In the genomic region with DNA sequence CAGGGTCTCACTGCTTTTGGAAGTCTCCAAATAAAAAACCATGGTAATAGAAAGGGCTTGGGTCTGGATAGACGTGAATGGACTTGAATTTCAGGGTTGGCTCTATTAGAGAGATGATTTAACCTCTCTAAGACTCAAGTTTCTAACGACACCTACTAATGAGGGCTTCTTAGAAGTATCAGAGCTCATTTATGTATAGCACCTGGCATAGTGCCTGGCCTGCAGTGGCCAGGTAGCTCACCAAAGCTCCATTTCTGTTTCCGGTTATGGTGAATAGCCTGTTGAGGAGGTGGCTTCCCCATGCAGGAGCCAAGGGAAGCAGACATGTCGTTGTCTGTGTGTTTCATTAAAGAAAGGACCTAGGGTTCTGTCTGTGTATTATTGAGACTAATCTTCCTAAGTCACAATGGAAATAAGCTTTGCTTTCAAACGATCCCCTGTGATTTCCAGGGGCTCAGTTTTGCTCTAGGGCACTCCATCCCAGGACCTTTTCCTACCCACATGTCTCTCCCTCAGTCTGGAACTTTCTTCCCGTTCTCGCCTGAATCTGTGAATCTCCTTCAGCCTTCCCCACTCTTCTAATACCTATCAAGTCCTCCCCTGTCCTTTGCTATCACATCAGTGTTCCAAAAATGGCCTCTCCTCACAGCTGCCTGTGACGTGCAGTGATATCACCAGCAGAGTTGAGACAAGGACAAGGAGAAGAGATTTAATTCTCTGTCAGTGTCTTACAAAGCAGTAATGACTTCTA, we compare ENCODE assay signal across 1 cellular context.
TF ChIP-seq lines count a peak whose summit lies in the region.

No MANE protein-coding gene starts in this region.

TF ChIP-seq in GM12878, 131 proteins besides CTCF, POLR2A, EP300 and RAD21:
- TF ChIP-seq IKZF2 (IDR thresholded peaks at IDR 0.05): peak in 1 of 2 experiments; percentile 3; a peak in 1 of 4 replicates
- no peak for TF ChIP-seq ETV6 (conservative IDR thresholded peaks at IDR 0.05 in 1 of 2, IDR thresholded peaks at IDR 0.05 in 1 of 2; ENCODE audit: borderline replicate concordance in 1 of 2, low read depth in 1 of 2)
- TF ChIP-seq BCL11A (IDR thresholded peaks at IDR 0.05; ENCODE audit: low read depth, low read length): 0 out of 2 replicates have a peak, but pooled peaks have one; percentile 28
- TF ChIP-seq WRNIP1 (IDR thresholded peaks at IDR 0.05; ENCODE audit: borderline replicate concordance, low read depth, low read length): no peak
- no peak for TF ChIP-seq STAT3 (IDR thresholded peaks at IDR 0.05; ENCODE audit: low read depth, low read length)
- peak; percentile 2; the same call in 1 of the 2 replicates for TF ChIP-seq SMAD5 (IDR thresholded peaks at IDR 0.05; ENCODE audit: low read depth)
- peak; percentile 76 for TF ChIP-seq MTA2 (IDR thresholded peaks at IDR 0.05; ENCODE audit: low read depth)
- TF ChIP-seq MYC (IDR thresholded peaks at IDR 0.05; ENCODE audit: insufficient read depth, insufficient read length, insufficient replicate concordance, low read length, severe bottlenecking): no peak
- TF ChIP-seq SMC3 (IDR thresholded peaks at IDR 0.05; ENCODE audit: borderline replicate concordance, low read length): no peak
- TF ChIP-seq STAT1 (conservative IDR thresholded peaks at IDR 0.05): 0 out of 2 replicates have a peak, but pooled peaks have one; percentile 42
- peak; percentile 71 for TF ChIP-seq SMAD1 (IDR thresholded peaks at IDR 0.05; ENCODE audit: low read depth, partially characterized antibody)
- no peak for TF ChIP-seq IKZF1 (conservative IDR thresholded peaks at IDR 0.05)
- TF ChIP-seq CREB1 (IDR thresholded peaks at IDR 0.05; ENCODE audit: low read depth): no peak
- peak; percentile 26 for TF ChIP-seq NBN (IDR thresholded peaks at IDR 0.05)
- peak; percentile 81; the same call in 1 of the 2 replicates for TF ChIP-seq HDGF (IDR thresholded peaks at IDR 0.05)
- TF ChIP-seq ZNF217 (IDR thresholded peaks at IDR 0.05): no peak
- peak; percentile 44; the same call in 1 of the 2 replicates for TF ChIP-seq MXI1 (IDR thresholded peaks at IDR 0.05; ENCODE audit: low read depth, low read length)
- no peak for TF ChIP-seq EZH2 (IDR thresholded peaks at IDR 0.05; ENCODE audit: borderline replicate concordance, control insufficient read depth, low read depth, low read length)
- TF ChIP-seq PAX5 (IDR thresholded peaks at IDR 0.05; ENCODE audit: borderline replicate concordance, low read depth, low read length): 0 out of 2 replicates have a peak, but pooled peaks have one; percentile 5
- TF ChIP-seq, protein P1, sequence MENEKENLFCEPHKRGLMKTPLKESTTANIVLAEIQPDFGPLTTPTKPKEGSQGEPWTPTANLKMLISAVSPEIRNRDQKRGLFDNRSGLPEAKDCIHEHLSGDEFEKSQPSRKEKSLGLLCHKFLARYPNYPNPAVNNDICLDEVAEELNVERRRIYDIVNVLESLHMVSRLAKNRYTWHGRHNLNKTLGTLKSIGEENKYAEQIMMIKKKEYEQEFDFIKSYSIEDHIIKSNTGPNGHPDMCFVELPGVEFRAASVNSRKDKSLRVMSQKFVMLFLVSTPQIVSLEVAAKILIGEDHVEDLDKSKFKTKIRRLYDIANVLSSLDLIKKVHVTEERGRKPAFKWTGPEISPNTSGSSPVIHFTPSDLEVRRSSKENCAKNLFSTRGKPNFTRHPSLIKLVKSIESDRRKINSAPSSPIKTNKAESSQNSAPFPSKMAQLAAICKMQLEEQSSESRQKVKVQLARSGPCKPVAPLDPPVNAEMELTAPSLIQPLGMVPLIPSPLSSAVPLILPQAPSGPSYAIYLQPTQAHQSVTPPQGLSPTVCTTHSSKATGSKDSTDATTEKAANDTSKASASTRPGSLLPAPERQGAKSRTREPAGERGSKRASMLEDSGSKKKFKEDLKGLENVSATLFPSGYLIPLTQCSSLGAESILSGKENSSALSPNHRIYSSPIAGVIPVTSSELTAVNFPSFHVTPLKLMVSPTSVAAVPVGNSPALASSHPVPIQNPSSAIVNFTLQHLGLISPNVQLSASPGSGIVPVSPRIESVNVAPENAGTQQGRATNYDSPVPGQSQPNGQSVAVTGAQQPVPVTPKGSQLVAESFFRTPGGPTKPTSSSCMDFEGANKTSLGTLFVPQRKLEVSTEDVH (IDR thresholded peaks at IDR 0.05; ENCODE audit: low read depth, partially characterized antibody): no peak
- peak; percentile 75 for TF ChIP-seq YY1 (IDR thresholded peaks at IDR 0.05; ENCODE audit: low read depth, low read length)
- TF ChIP-seq POLR2AphosphoS2 (IDR thresholded peaks at IDR 0.05; ENCODE audit: low read depth, low read length): 0 out of 2 replicates have a peak, but pooled peaks have one; percentile 8
- TF ChIP-seq, protein P2, sequence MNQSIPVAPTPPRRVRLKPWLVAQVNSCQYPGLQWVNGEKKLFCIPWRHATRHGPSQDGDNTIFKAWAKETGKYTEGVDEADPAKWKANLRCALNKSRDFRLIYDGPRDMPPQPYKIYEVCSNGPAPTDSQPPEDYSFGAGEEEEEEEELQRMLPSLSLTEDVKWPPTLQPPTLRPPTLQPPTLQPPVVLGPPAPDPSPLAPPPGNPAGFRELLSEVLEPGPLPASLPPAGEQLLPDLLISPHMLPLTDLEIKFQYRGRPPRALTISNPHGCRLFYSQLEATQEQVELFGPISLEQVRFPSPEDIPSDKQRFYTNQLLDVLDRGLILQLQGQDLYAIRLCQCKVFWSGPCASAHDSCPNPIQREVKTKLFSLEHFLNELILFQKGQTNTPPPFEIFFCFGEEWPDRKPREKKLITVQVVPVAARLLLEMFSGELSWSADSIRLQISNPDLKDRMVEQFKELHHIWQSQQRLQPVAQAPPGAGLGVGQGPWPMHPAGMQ (IDR thresholded peaks at IDR 0.05; ENCODE audit: borderline replicate concordance): no peak
- TF ChIP-seq, protein P3, sequence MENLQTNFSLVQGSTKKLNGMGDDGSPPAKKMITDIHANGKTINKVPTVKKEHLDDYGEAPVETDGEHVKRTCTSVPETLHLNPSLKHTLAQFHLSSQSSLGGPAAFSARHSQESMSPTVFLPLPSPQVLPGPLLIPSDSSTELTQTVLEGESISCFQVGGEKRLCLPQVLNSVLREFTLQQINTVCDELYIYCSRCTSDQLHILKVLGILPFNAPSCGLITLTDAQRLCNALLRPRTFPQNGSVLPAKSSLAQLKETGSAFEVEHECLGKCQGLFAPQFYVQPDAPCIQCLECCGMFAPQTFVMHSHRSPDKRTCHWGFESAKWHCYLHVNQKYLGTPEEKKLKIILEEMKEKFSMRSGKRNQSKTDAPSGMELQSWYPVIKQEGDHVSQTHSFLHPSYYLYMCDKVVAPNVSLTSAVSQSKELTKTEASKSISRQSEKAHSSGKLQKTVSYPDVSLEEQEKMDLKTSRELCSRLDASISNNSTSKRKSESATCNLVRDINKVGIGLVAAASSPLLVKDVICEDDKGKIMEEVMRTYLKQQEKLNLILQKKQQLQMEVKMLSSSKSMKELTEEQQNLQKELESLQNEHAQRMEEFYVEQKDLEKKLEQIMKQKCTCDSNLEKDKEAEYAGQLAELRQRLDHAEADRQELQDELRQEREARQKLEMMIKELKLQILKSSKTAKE (IDR thresholded peaks at IDR 0.05; ENCODE audit: low read depth, poor library complexity, severe bottlenecking): peak; percentile 14
- TF ChIP-seq, protein P4, sequence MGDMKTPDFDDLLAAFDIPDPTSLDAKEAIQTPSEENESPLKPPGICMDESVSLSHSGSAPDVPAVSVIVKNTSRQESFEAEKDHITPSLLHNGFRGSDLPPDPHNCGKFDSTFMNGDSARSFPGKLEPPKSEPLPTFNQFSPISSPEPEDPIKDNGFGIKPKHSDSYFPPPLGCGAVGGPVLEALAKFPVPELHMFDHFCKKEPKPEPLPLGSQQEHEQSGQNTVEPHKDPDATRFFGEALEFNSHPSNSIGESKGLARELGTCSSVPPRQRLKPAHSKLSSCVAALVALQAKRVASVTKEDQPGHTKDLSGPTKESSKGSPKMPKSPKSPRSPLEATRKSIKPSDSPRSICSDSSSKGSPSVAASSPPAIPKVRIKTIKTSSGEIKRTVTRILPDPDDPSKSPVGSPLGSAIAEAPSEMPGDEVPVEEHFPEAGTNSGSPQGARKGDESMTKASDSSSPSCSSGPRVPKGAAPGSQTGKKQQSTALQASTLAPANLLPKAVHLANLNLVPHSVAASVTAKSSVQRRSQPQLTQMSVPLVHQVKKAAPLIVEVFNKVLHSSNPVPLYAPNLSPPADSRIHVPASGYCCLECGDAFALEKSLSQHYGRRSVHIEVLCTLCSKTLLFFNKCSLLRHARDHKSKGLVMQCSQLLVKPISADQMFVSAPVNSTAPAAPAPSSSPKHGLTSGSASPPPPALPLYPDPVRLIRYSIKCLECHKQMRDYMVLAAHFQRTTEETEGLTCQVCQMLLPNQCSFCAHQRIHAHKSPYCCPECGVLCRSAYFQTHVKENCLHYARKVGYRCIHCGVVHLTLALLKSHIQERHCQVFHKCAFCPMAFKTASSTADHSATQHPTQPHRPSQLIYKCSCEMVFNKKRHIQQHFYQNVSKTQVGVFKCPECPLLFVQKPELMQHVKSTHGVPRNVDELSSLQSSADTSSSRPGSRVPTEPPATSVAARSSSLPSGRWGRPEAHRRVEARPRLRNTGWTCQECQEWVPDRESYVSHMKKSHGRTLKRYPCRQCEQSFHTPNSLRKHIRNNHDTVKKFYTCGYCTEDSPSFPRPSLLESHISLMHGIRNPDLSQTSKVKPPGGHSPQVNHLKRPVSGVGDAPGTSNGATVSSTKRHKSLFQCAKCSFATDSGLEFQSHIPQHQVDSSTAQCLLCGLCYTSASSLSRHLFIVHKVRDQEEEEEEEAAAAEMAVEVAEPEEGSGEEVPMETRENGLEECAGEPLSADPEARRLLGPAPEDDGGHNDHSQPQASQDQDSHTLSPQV (IDR thresholded peaks at IDR 0.05): peak; percentile 87; the same call in 1 of the 2 replicates
- TF ChIP-seq MEF2A (IDR thresholded peaks at IDR 0.05; ENCODE audit: insufficient read depth, low read depth, low read length): peak; percentile 49; the same call in 1 of the 2 replicates
- 0 out of 2 replicates have a peak, but pooled peaks have one; percentile 25 for TF ChIP-seq CREM (IDR thresholded peaks at IDR 0.05; ENCODE audit: low read depth)
- TF ChIP-seq ESRRA (IDR thresholded peaks at IDR 0.05; ENCODE audit: low read length): no peak
- TF ChIP-seq, protein P5, sequence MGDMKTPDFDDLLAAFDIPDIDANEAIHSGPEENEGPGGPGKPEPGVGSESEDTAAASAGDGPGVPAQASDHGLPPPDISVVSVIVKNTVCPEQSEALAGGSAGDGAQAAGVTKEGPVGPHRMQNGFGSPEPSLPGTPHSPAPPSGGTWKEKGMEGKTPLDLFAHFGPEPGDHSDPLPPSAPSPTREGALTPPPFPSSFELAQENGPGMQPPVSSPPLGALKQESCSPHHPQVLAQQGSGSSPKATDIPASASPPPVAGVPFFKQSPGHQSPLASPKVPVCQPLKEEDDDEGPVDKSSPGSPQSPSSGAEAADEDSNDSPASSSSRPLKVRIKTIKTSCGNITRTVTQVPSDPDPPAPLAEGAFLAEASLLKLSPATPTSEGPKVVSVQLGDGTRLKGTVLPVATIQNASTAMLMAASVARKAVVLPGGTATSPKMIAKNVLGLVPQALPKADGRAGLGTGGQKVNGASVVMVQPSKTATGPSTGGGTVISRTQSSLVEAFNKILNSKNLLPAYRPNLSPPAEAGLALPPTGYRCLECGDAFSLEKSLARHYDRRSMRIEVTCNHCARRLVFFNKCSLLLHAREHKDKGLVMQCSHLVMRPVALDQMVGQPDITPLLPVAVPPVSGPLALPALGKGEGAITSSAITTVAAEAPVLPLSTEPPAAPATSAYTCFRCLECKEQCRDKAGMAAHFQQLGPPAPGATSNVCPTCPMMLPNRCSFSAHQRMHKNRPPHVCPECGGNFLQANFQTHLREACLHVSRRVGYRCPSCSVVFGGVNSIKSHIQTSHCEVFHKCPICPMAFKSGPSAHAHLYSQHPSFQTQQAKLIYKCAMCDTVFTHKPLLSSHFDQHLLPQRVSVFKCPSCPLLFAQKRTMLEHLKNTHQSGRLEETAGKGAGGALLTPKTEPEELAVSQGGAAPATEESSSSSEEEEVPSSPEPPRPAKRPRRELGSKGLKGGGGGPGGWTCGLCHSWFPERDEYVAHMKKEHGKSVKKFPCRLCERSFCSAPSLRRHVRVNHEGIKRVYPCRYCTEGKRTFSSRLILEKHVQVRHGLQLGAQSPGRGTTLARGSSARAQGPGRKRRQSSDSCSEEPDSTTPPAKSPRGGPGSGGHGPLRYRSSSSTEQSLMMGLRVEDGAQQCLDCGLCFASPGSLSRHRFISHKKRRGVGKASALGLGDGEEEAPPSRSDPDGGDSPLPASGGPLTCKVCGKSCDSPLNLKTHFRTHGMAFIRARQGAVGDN (IDR thresholded peaks at IDR 0.05): peak; percentile 7; the same call in 1 of the 2 replicates
- no peak for TF ChIP-seq TARDBP (IDR thresholded peaks at IDR 0.05; ENCODE audit: borderline replicate concordance)
- TF ChIP-seq POLR2AphosphoS5 (IDR thresholded peaks at IDR 0.05; ENCODE audit: low read length): 0 out of 2 replicates have a peak, but pooled peaks have one; percentile 30
- TF ChIP-seq, protein P6, sequence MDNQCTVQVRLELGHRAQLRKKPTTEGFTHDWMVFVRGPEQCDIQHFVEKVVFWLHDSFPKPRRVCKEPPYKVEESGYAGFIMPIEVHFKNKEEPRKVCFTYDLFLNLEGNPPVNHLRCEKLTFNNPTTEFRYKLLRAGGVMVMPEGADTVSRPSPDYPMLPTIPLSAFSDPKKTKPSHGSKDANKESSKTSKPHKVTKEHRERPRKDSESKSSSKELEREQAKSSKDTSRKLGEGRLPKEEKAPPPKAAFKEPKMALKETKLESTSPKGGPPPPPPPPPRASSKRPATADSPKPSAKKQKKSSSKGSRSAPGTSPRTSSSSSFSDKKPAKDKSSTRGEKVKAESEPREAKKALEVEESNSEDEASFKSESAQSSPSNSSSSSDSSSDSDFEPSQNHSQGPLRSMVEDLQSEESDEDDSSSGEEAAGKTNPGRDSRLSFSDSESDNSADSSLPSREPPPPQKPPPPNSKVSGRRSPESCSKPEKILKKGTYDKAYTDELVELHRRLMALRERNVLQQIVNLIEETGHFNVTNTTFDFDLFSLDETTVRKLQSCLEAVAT (IDR thresholded peaks at IDR 0.05): peak; percentile 59
- TF ChIP-seq MTA3 (IDR thresholded peaks at IDR 0.05; ENCODE audit: borderline replicate concordance, low read length): no peak
